8 cellular contexts compared by ENCODE assay signal in genomic region chr6:163457637-163458561, GRCh38. TPM values are rescaled to one million over a fixed set of nuclear protein-coding genes. Genes with fewer than 3 reads are reported as not detected.
DNase-seq lines count a peak whose midpoint lies in the region; ATAC-seq, FAIRE-seq and TF ChIP-seq lines count a peak whose summit lies in the region.

No MANE protein-coding gene starts in this region.

- peaks cover 0 to 2% of the 10 kb centered on the region in 2 experiments for H3K36me3 ChIP-seq in keratinocyte (ENCODE audit: control insufficient read depth in 2 of 2, extremely low read depth in 1 of 2, insufficient read depth in 2 of 2, low read length in 2 of 2)
- no peaks in the 10 kb centered on the region; the same call in 1 of the 2 replicates for H3K36me3 ChIP-seq in WERI-Rb-1

- H3K4me3 ChIP-seq in AG09309 (ENCODE audit: control insufficient read depth, low read depth, low read length) (no peak overlapping the region), HFF-Myc (replicated peaks; ENCODE audit: low read depth, low read length) (no peak overlapping the region), keratinocyte (ENCODE audit: control insufficient read depth in 2 of 3, extremely low read depth in 1 of 3, insufficient read depth in 2 of 3, low read depth in 1 of 3, low read length in 3 of 3) (no peak overlapping the region), WERI-Rb-1 (ENCODE audit: low read depth, low read length) (no peak overlapping the region)

- H3K79me2 ChIP-seq in keratinocyte (ENCODE audit: control insufficient read depth, insufficient read depth, low read length): peaks cover 90% of the 10 kb centered on the region

- ATAC-seq in activated naive CD8-positive, alpha-beta T cell treated with anti-CD3 and anti-CD28 coated beads, Interleukin-2, amount 10 ng/mL, durations not matched to agents 7 days and 5 days (ENCODE audit: low read depth): peak; percentile 48
- ATAC-seq in GM19455 (IDR thresholded peaks at IDR 0.05; ENCODE audit: unreplicated experiment): no peak

- dilution Hi-C loops in keratinocyte (cut with MboI; ENCODE audit: extremely low pct_ligation_motif_present, low sequenced_read_pairs): no loop called here

- peaks cover 35% of the 10 kb centered on the region for H3K4me1 Mint-ChIP-seq in activated naive CD8-positive, alpha-beta T cell treated with anti-CD3 and anti-CD28 coated beads, Interleukin-2, amount 10 ng/mL, durations not matched to agents 7 days and 5 days

- no peaks in the 10 kb centered on the region for H3K27me3 ChIP-seq in keratinocyte (ENCODE audit: control insufficient read depth, extremely low read depth, insufficient read depth, low read length)
- H3K27me3 ChIP-seq in WERI-Rb-1 (ENCODE audit: insufficient read depth, low read depth, severe bottlenecking): no peaks in the 10 kb centered on the region

- peaks cover 15% of the 10 kb centered on the region for H3K4me1 ChIP-seq in keratinocyte (ENCODE audit: control insufficient read depth, extremely low read depth, insufficient read depth, low read length)

- H3K27ac Mint-ChIP-seq in activated naive CD8-positive, alpha-beta T cell treated with anti-CD3 and anti-CD28 coated beads, Interleukin-2, amount 10 ng/mL, durations not matched to agents 7 days and 5 days: peak overlapping the region; percentile 76

- H3K9me3 Mint-ChIP-seq in activated naive CD8-positive, alpha-beta T cell treated with anti-CD3 and anti-CD28 coated beads, Interleukin-2, amount 10 ng/mL, durations not matched to agents 7 days and 5 days: no peaks in the 10 kb centered on the region

- peak; percentile 97 for FAIRE-seq in keratinocyte (lab: Jason Lieb, UNC)

- peak overlapping the region; percentile 9 for H3K27ac ChIP-seq in keratinocyte (ENCODE audit: control insufficient read depth, insufficient read depth, low read length)
- no peak overlapping the region for H3K27ac ChIP-seq in WERI-Rb-1
- no peak overlapping the region for H3K27ac ChIP-seq in caudate nucleus (ENCODE audit: low read depth, low read length)

- H2AFZ ChIP-seq in keratinocyte (ENCODE audit: control insufficient read depth, low read length): no peak overlapping the region

- H3K9ac ChIP-seq in keratinocyte (ENCODE audit: control insufficient read depth, extremely low read depth, insufficient read depth, low read length): no peak overlapping the region

- H3K4me3 Mint-ChIP-seq in activated naive CD8-positive, alpha-beta T cell treated with anti-CD3 and anti-CD28 coated beads, Interleukin-2, amount 10 ng/mL, durations not matched to agents 7 days and 5 days: peak overlapping the region; percentile 43

- H3K9me1 ChIP-seq in keratinocyte (ENCODE audit: control insufficient read depth, extremely low read depth, insufficient read depth, low read length): no peaks in the 10 kb centered on the region

- POLR2A ChIA-PET in activated naive CD8-positive, alpha-beta T cell treated with anti-CD3 and anti-CD28 coated beads, Interleukin-2, amount 10 ng/mL, durations not matched to agents 7 days and 5 days (lab: Charles Lee): no interaction called here

- H4K20me1 ChIP-seq in keratinocyte (ENCODE audit: control insufficient read depth, extremely low read depth, insufficient read depth, low read length): no peaks in the 10 kb centered on the region

- TF ChIP-seq CTCF in AG09309 (IDR thresholded peaks at IDR 0.05; ENCODE audit: control insufficient read depth, insufficient read depth, low read depth, low read length, missing control alignments): no peak
- no peak for TF ChIP-seq CTCF in HFF-Myc (IDR thresholded peaks at IDR 0.05; ENCODE audit: low read depth, low read length, missing control alignments)
- no peak for TF ChIP-seq CTCF in keratinocyte (optimal IDR thresholded peaks at IDR 0.05 in 1 of 3, IDR thresholded peaks at IDR 0.05 in 1 of 3, conservative IDR thresholded peaks at IDR 0.05 in 1 of 3; ENCODE audit: extremely low read depth in 1 of 3, insufficient read depth in 2 of 3, low read length in 3 of 3)
- TF ChIP-seq CTCF in WERI-Rb-1 (IDR thresholded peaks at IDR 0.05; ENCODE audit: low read depth, low read length): no peak

- no peak overlapping the region for H3K4me2 ChIP-seq in keratinocyte (ENCODE audit: control insufficient read depth, extremely low read depth, insufficient read depth, low read depth, low read length)

- DNase-seq in AG09309 (ENCODE audit: low read depth) (peak; percentile 67), HFF-Myc (ENCODE audit: extremely low read depth, low read depth) (peak; percentile 71), keratinocyte (ENCODE audit: low read depth, low spot score) (peak; percentile 11), WERI-Rb-1 (no peak), caudate nucleus (lab: John Stamatoyannopoulos, UW) (no peak), DMS79 (lab: John Stamatoyannopoulos, UW) (no peak)
- no peak for DNase-seq in activated naive CD8-positive, alpha-beta T cell treated with anti-CD3 and anti-CD28 coated beads, Interleukin-2, amount 10 ng/mL, durations not matched to agents 7 days and 5 days

- H3K9me3 ChIP-seq in keratinocyte (ENCODE audit: control insufficient read depth, low read depth, low read length): no peaks in the 10 kb centered on the region
- H3K9me3 ChIP-seq in WERI-Rb-1 (ENCODE audit: severe bottlenecking): no peaks in the 10 kb centered on the region

- H3K36me3 Mint-ChIP-seq in activated naive CD8-positive, alpha-beta T cell treated with anti-CD3 and anti-CD28 coated beads, Interleukin-2, amount 10 ng/mL, durations not matched to agents 7 days and 5 days: peaks cover 37% of the 10 kb centered on the region

- H3K27me3 Mint-ChIP-seq in activated naive CD8-positive, alpha-beta T cell treated with anti-CD3 and anti-CD28 coated beads, Interleukin-2, amount 10 ng/mL, durations not matched to agents 7 days and 5 days: no peaks in the 10 kb centered on the region

RNA-seq across cellular contexts. Expression of gene QKI, which starts 43.4 kb away (rescaled TPM):
- 10 to 100 TPM; 70.9 TPM for total RNA-seq in activated naive CD8-positive, alpha-beta T cell treated with anti-CD3 and anti-CD28 coated beads, Interleukin-2, amount 10 ng/mL, durations not matched to agents 7 days and 5 days
- polyA plus RNA-seq in keratinocyte: 44.7 to 82.8 TPM (median 53.3 TPM) in 3 replicates
- 99.8 TPM for polyA plus RNA-seq in keratinocyte (2011; ENCODE audit: low read depth)
- 53.5 and 69.8 TPM in 2 replicates for polyA plus RNA-seq in keratinocyte (2011; cell fraction: cytosol; rRNA removed)
- polyA plus RNA-seq in keratinocyte (2011; cell fraction: nucleus; rRNA removed): 66.5 and 75.1 TPM in 2 replicates
- 38.5 and 47.5 TPM in 2 replicates for polyA plus RNA-seq in keratinocyte (2012; ENCODE audit: low replicate concordance)
- polyA minus RNA-seq in keratinocyte: 135 to 160 TPM (median 157 TPM) in 3 replicates
- polyA minus RNA-seq in keratinocyte (2011; cell fraction: cytosol; rRNA and poly(A)+ RNA removed): 79.2 TPM
- 79.6 and 101 TPM in 2 replicates for polyA minus RNA-seq in keratinocyte (2011; cell fraction: nucleus; rRNA and poly(A)+ RNA removed)

Comparison
In these comparisons a context has a peak if more than half of its experiments do, and no peak if none do; other contexts are left out.
1. DNase-seq: peak in AG09309 (single experiment), HFF-Myc (single experiment) and keratinocyte (single experiment); none in activated naive CD8-positive, alpha-beta T cell treated with anti-CD3 and anti-CD28 coated beads, Interleukin-2, amount 10 ng/mL, durations not matched to agents 7 days and 5 days (single experiment), WERI-Rb-1 (single experiment), caudate nucleus (0 of 61) and DMS79 (single experiment).